28 cellular contexts compared by ENCODE assay signal in genomic region chr14:33062476-33062875, GRCh38.
DNase-seq lines count a peak whose midpoint lies in the region; ATAC-seq, FAIRE-seq and TF ChIP-seq lines count a peak whose summit lies in the region.
"Had no signal": no experiment of that assay in that cellular context is flagged by ENCODE, and none has a peak within 500 bp of the region (broad histone marks: within the 10 kb centered on the region; RNA-seq: fewer than 3 reads in every experiment).

No MANE protein-coding gene starts in this region.

- no peak overlapping the region for H3K27ac ChIP-seq in HepG2 (ENCODE audit: extremely low read length, insufficient read depth, low read length)
- H3K27ac ChIP-seq in right lobe of liver = no peak overlapping the region
- H3K27ac ChIP-seq in astrocyte (ENCODE audit: low read depth, low read length) = peak overlapping the region; percentile 34
- H3K27ac ChIP-seq: BLaER1, brain microvascular endothelial cell, epithelial cell of prostate, prostate gland, sigmoid colon had no signal

- 30% methylated on average over 9 of the region's 9 CpGs for WGBS in HepG2 (ENCODE audit: low lambda C conversion rate)
- 74% methylated on average over 9 of the region's 9 CpGs for WGBS in right lobe of liver (ENCODE audit: insufficient coverage, low coverage, low lambda C conversion rate, missing lambda C conversion rate)

- TF ChIP-seq POLR2A in HepG2 (IDR thresholded peaks at IDR 0.05; ENCODE audit: insufficient read depth in 1 of 2, low read depth in 2 of 2, low read length in 2 of 2) (no peak), right lobe of liver (IDR thresholded peaks at IDR 0.05) (no peak)

- H3K27me3 ChIP-seq in HepG2 (ENCODE audit: control insufficient read depth in 1 of 2, insufficient read depth in 2 of 2, low read length in 2 of 2) (no peaks in the 10 kb centered on the region), right lobe of liver (no peaks in the 10 kb centered on the region), astrocyte (ENCODE audit: insufficient read depth, low read length) (no peaks in the 10 kb centered on the region)
- H3K27me3 ChIP-seq: BLaER1, brain microvascular endothelial cell, sigmoid colon had no signal

- H3K4me3 ChIP-seq in HepG2 (replicated peaks in 1 of 3; ENCODE audit: insufficient read depth in 1 of 3, low read depth in 2 of 3, low read length in 3 of 3) = no peak overlapping the region
- no peak overlapping the region for H3K4me3 ChIP-seq in right lobe of liver
- no peak overlapping the region for H3K4me3 ChIP-seq in astrocyte (ENCODE audit: insufficient read depth, low read depth, low read length)
- H3K4me3 ChIP-seq: BLaER1, prostate gland, sigmoid colon had no signal

- H3K9ac ChIP-seq in HepG2 (ENCODE audit: insufficient read depth, low read depth, low read length) = no peak overlapping the region
- H3K9ac ChIP-seq in astrocyte (ENCODE audit: low read length) = peak overlapping the region; percentile 41
- H3K9ac ChIP-seq: BLaER1 had no signal

- H3K4me1 ChIP-seq in HepG2 (ENCODE audit: insufficient read depth, low read length) = no peaks in the 10 kb centered on the region
- no peaks in the 10 kb centered on the region for H3K4me1 ChIP-seq in right lobe of liver
- peaks cover 10% of the 10 kb centered on the region for H3K4me1 ChIP-seq in astrocyte (ENCODE audit: insufficient read depth, low read length)
- H3K4me1 ChIP-seq: BLaER1, prostate gland had no signal

- no peak for TF ChIP-seq CTCF in HepG2 (CRISPR knock-in tag; IDR thresholded peaks at IDR 0.05)
- TF ChIP-seq CTCF in right lobe of liver (IDR thresholded peaks at IDR 0.05) = no peak
- no peak for TF ChIP-seq CTCF in astrocyte (IDR thresholded peaks at IDR 0.05; ENCODE audit: insufficient read depth, low read depth, low read length)
- no peak for TF ChIP-seq CTCF in type B pancreatic cell (conservative IDR thresholded peaks at IDR 0.05)

- BruUV-seq in HepG2 (replicated peaks; lab: Mats Ljungman, UMichigan) = no TSS peak

- CTCF ChIA-PET in HepG2 (lab: Yijun Ruan, JAX; ENCODE audit: low intra/inter-chr PET ratio, low total read pairs) = no interaction called here

- H2AFZ ChIP-seq in HepG2 (ENCODE audit: low read length) = no peak overlapping the region
- H2AFZ ChIP-seq in astrocyte (ENCODE audit: low read depth, low read length) = no peak overlapping the region

- intact Hi-C loops in HepG2 (cut with micrococcal nuclease; ENCODE audit: unreplicated experiment) = no loop called here
- intact Hi-C loops in right lobe of liver (cut with DNase I) = no loop called here

- POLR2A ChIA-PET in HepG2 (lab: Yijun Ruan, JAX) = no interaction called here

- no peak overlapping the region for H3K4me2 ChIP-seq in HepG2 (ENCODE audit: low read depth, low read length)
- peak overlapping the region; percentile 77 for H3K4me2 ChIP-seq in astrocyte (ENCODE audit: low read length)
- H3K4me2 ChIP-seq: BLaER1 had no signal

- in situ Hi-C loops in HepG2 (cut with HindIII; ENCODE audit: extremely low pct_ligation_motif_present, low pct_unique_long_range_greater_than_20kb) = no loop called here

- no peak overlapping the region for H3K27ac Mint-ChIP-seq in astrocyte (ENCODE audit: unreplicated experiment)
- H3K27ac Mint-ChIP-seq in type B pancreatic cell = peak overlapping the region; percentile 20
- H3K27ac Mint-ChIP-seq: activated B cell treated with CpG ODN at 0.5 μM for 24 hours; mesothelial cell of epicardium; naive B cell; stimulated activated naive B cell treated with anti-CD40 and anti-IgM and Interleukin-4, amounts not matched to agents 10 μg/mL and 1 μg/mL and 100 μg/mL, for 72 hours; T-helper 2 cell treated with Interferon-gamma antibody and Interleukin-4, amounts not matched to agents 5 μg/mL and 100 μg/mL, for 36 hours had no signal

- H3K9me3 Mint-ChIP-seq in astrocyte (ENCODE audit: unreplicated experiment) (no peaks in the 10 kb centered on the region), type B pancreatic cell (no peaks in the 10 kb centered on the region)
- H3K9me3 Mint-ChIP-seq: activated B cell treated with CpG ODN at 0.5 μM for 24 hours; mesothelial cell of epicardium; T-helper 2 cell treated with Interferon-gamma antibody and Interleukin-4, amounts not matched to agents 5 μg/mL and 100 μg/mL, for 36 hours had no signal

- FAIRE-seq in HepG2 (lab: Jason Lieb, UNC) (no peak), astrocyte (lab: Jason Lieb, UNC) (no peak)
- FAIRE-seq: GM18507 had no signal

- TF ChIP-seq EP300 in HepG2 (IDR thresholded peaks at IDR 0.05; ENCODE audit: low read depth in 2 of 2, low read length in 2 of 2) = no peak
- TF ChIP-seq EP300 in HepG2 (CRISPR knock-in tag; IDR thresholded peaks at IDR 0.05; ENCODE audit: borderline replicate concordance) = no peak

- H3K36me3 Mint-ChIP-seq in astrocyte (ENCODE audit: low read depth, unreplicated experiment) (no peaks in the 10 kb centered on the region), type B pancreatic cell (no peaks in the 10 kb centered on the region)
- H3K36me3 Mint-ChIP-seq: mesothelial cell of epicardium; naive B cell; stimulated activated naive B cell treated with anti-CD40 and anti-IgM and Interleukin-4, amounts not matched to agents 10 μg/mL and 1 μg/mL and 100 μg/mL, for 72 hours had no signal

- DNase-seq in HepG2 (ENCODE audit: low spot score) (no peak), right lobe of liver (no peak), NCI-H748 (lab: John Stamatoyannopoulos, UW; ENCODE audit: unreplicated experiment) (peak; percentile 44), astrocyte (ENCODE audit: low read depth) (no peak), type B pancreatic cell (ENCODE audit: extremely low spot score, unreplicated experiment) (no peak), activated gamma-delta T cell (lab: John Stamatoyannopoulos, UW) (no peak), germinal center (ENCODE audit: low spot score) (no peak)
- DNase-seq: ACHN; activated B cell treated with CpG ODN at 0.5 μM for 24 hours; activated CD4-positive, alpha-beta T cell treated with anti-CD3 and anti-CD28 coated beads, Interleukin-2, amount 50 U/mL, for 1 hour; activated naive CD4-positive, alpha-beta T cell; activated T-cell treated with anti-CD3 and anti-CD28 coated beads, Interleukin-2, amount 50 U/mL, for 48 hours; DMS79; GF-D8; naive B cell; NCI-H187; NCI-H524 treated with DMSO at 0.1 percent for 48 hours; sigmoid colon; stimulated activated CD4-positive, alpha-beta T cell treated with anti-CD3 and anti-CD28 coated beads, Interleukin-4, amount 100 ng/mL, for 4 hours; stimulated activated naive B cell treated with anti-CD40 and anti-IgM and Interleukin-4, amounts not matched to agents 10 μg/mL and 1 μg/mL and 100 μg/mL, for 72 hours had no signal

- H4K20me1 ChIP-seq in HepG2 (ENCODE audit: insufficient read depth, low read length) (no peaks in the 10 kb centered on the region), astrocyte (ENCODE audit: insufficient read depth, low read length) (no peaks in the 10 kb centered on the region)
- H4K20me1 ChIP-seq: BLaER1 had no signal

- peaks cover 22% of the 10 kb centered on the region; the same call in 1 of the 2 replicates for H3K9me3 ChIP-seq in HepG2 (ENCODE audit: low read length)
- no peaks in the 10 kb centered on the region for H3K9me3 ChIP-seq in right lobe of liver
- H3K9me3 ChIP-seq in astrocyte (ENCODE audit: insufficient read depth, low read depth, low read length) = no peaks in the 10 kb centered on the region
- H3K9me3 ChIP-seq: BLaER1, prostate gland, sigmoid colon had no signal

- H3K27me3 Mint-ChIP-seq in astrocyte (ENCODE audit: low read depth, unreplicated experiment) (no peaks in the 10 kb centered on the region), type B pancreatic cell (peaks cover 4% of the 10 kb centered on the region)
- H3K27me3 Mint-ChIP-seq: activated B cell treated with CpG ODN at 0.5 μM for 24 hours; naive B cell; stimulated activated naive B cell treated with anti-CD40 and anti-IgM and Interleukin-4, amounts not matched to agents 10 μg/mL and 1 μg/mL and 100 μg/mL, for 72 hours had no signal

- H3K4me1 Mint-ChIP-seq in astrocyte (ENCODE audit: low read depth, unreplicated experiment) (no peaks in the 10 kb centered on the region), type B pancreatic cell (ENCODE audit: unreplicated experiment) (peaks cover 24% of the 10 kb centered on the region)
- H3K4me1 Mint-ChIP-seq: activated B cell treated with CpG ODN at 0.5 μM for 24 hours; naive B cell; stimulated activated naive B cell treated with anti-CD40 and anti-IgM and Interleukin-4, amounts not matched to agents 10 μg/mL and 1 μg/mL and 100 μg/mL, for 72 hours had no signal

- H3K4me3 Mint-ChIP-seq in astrocyte (ENCODE audit: unreplicated experiment) (no peak overlapping the region), type B pancreatic cell (no peak overlapping the region)
- H3K4me3 Mint-ChIP-seq: activated B cell treated with CpG ODN at 0.5 μM for 24 hours; mesothelial cell of epicardium; naive B cell; stimulated activated naive B cell treated with anti-CD40 and anti-IgM and Interleukin-4, amounts not matched to agents 10 μg/mL and 1 μg/mL and 100 μg/mL, for 72 hours; T-helper 2 cell treated with Interferon-gamma antibody and Interleukin-4, amounts not matched to agents 5 μg/mL and 100 μg/mL, for 36 hours had no signal

- H3K79me2 ChIP-seq in HepG2 (ENCODE audit: insufficient read depth, low read length) (no peaks in the 10 kb centered on the region), astrocyte (ENCODE audit: insufficient read depth, low read length) (no peaks in the 10 kb centered on the region)

- H3K36me3 ChIP-seq in HepG2 (replicated peaks in 1 of 2; ENCODE audit: control insufficient read depth in 1 of 2, insufficient read depth in 2 of 2, low read length in 2 of 2) (no peaks in the 10 kb centered on the region), right lobe of liver (no peaks in the 10 kb centered on the region), astrocyte (ENCODE audit: insufficient read depth, low read length) (no peaks in the 10 kb centered on the region)
- H3K36me3 ChIP-seq: BLaER1, brain microvascular endothelial cell, prostate gland, sigmoid colon had no signal

- no peak for TF ChIP-seq RAD21 in HepG2 (CRISPR knock-in tag; IDR thresholded peaks at IDR 0.05)

- ATAC-seq in HepG2 = peak; percentile 35; the same call in 2 of the 3 replicates
- no peak for ATAC-seq in right lobe of liver
- ATAC-seq in HG02759 (IDR thresholded peaks at IDR 0.05; ENCODE audit: unreplicated experiment) = no peak
- ATAC-seq: stimulated activated naive B cell treated with anti-CD40 and anti-IgM and Interleukin-4, amounts not matched to agents 10 μg/mL and 1 μg/mL and 100 μg/mL, for 72 hours had no signal

TF ChIP-seq in HepG2, 621 proteins besides CTCF, POLR2A, EP300 and RAD21 (continues in another document):
- TF ChIP-seq GPBP1L1 (CRISPR knock-in tag; IDR thresholded peaks at IDR 0.05) = no peak
